ENCODE assay signal across 2 cellular contexts in the genomic region with DNA sequence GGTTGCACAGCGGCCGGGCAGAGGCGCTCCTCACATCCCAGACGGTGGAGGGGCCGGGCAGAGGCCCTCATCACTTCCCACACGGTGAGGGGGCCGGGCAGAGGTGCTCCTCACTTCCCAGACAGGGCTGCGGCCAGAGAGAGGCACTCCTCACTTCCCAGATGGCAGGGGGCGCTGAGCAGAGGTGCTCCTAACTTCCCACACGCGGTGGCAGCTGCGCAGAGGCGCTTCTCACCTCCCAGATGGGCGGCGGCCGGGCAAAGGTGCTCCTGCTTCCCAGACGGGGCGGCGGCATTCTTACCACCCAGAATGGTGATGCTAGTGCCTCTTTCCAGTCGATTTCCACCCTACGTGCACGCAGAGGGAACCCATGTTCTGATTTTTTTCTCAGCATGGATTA.
TF ChIP-seq lines count a peak whose summit lies in the region.

No MANE protein-coding gene starts in this region.

TF ChIP-seq in GM23338, 12 proteins besides CTCF, POLR2A, EP300 and RAD21 (continued from another document and continues in another):
- no peak for TF ChIP-seq ZNF462 (CRISPR knock-in tag; IDR thresholded peaks at IDR 0.05)
- no peak for TF ChIP-seq CREB1 (CRISPR knock-in tag; IDR thresholded peaks at IDR 0.05; ENCODE audit: low read depth)
- no peak for TF ChIP-seq ZNF331 (CRISPR knock-in tag; IDR thresholded peaks at IDR 0.05; ENCODE audit: low read depth)
- no peak for TF ChIP-seq ZNF114 (CRISPR knock-in tag; IDR thresholded peaks at IDR 0.05)
- no peak for TF ChIP-seq ETS1 (IDR thresholded peaks at IDR 0.05)
- no peak for TF ChIP-seq STAT1 (IDR thresholded peaks at IDR 0.05; ENCODE audit: unreplicated experiment)
- no peak for TF ChIP-seq EZH2phosphoT487 (IDR thresholded peaks at IDR 0.05; ENCODE audit: unreplicated experiment)
- TF ChIP-seq EZH2 (IDR thresholded peaks at IDR 0.05; ENCODE audit: low read depth, unreplicated experiment) = no peak
- TF ChIP-seq, protein P1, sequence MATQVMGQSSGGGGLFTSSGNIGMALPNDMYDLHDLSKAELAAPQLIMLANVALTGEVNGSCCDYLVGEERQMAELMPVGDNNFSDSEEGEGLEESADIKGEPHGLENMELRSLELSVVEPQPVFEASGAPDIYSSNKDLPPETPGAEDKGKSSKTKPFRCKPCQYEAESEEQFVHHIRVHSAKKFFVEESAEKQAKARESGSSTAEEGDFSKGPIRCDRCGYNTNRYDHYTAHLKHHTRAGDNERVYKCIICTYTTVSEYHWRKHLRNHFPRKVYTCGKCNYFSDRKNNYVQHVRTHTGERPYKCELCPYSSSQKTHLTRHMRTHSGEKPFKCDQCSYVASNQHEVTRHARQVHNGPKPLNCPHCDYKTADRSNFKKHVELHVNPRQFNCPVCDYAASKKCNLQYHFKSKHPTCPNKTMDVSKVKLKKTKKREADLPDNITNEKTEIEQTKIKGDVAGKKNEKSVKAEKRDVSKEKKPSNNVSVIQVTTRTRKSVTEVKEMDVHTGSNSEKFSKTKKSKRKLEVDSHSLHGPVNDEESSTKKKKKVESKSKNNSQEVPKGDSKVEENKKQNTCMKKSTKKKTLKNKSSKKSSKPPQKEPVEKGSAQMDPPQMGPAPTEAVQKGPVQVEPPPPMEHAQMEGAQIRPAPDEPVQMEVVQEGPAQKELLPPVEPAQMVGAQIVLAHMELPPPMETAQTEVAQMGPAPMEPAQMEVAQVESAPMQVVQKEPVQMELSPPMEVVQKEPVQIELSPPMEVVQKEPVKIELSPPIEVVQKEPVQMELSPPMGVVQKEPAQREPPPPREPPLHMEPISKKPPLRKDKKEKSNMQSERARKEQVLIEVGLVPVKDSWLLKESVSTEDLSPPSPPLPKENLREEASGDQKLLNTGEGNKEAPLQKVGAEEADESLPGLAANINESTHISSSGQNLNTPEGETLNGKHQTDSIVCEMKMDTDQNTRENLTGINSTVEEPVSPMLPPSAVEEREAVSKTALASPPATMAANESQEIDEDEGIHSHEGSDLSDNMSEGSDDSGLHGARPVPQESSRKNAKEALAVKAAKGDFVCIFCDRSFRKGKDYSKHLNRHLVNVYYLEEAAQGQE (IDR thresholded peaks at IDR 0.05; ENCODE audit: unreplicated experiment) = no peak
- no peak for TF ChIP-seq POLR2AphosphoS5 (IDR thresholded peaks at IDR 0.05; ENCODE audit: low read depth)

TF ChIP-seq in WTC11, 78 proteins besides CTCF, POLR2A, EP300 and RAD21 (continued from another document):
- TF ChIP-seq ZNF281 (CRISPR knock-in tag; IDR thresholded peaks at IDR 0.05) (no peak), AR (CRISPR knock-in tag; IDR thresholded peaks at IDR 0.05) (no peak), ATF3 (CRISPR knock-in tag; conservative IDR thresholded peaks at IDR 0.05) (no peak), SMAD3 (CRISPR knock-in tag; IDR thresholded peaks at IDR 0.05; ENCODE audit: borderline replicate concordance) (no peak), ZNF532 (CRISPR knock-in tag; IDR thresholded peaks at IDR 0.05; ENCODE audit: borderline replicate concordance) (no peak), ATF2 (CRISPR knock-in tag; IDR thresholded peaks at IDR 0.05; ENCODE audit: borderline replicate concordance, low read depth) (no peak)
